Comparison of ENCODE assay signal across 5 cellular contexts in genomic region chr5:153275697-153276096, GRCh38.
"Had no signal": no experiment of that assay in that cellular context is flagged by ENCODE, and none has a peak within 500 bp of the region (broad histone marks: within the 10 kb centered on the region; RNA-seq: fewer than 3 reads in every experiment).

No MANE protein-coding gene starts in this region.

- FAIRE-seq: H54, HTR-8/SVneo had no signal

- H3K27ac Mint-ChIP-seq: GM23338, H9 had no signal

- H3K4me1 Mint-ChIP-seq: GM23338 had no signal

- H2AFZ ChIP-seq: GM23338 had no signal

- H3K9ac ChIP-seq: KMS-11 had no signal

- H3K4me3 ChIP-seq: GM23338 had no signal

- H3K4me3 Mint-ChIP-seq: GM23338, H9 had no signal

- H3K27ac ChIP-seq: KMS-11 had no signal

- H3K9me3 Mint-ChIP-seq: GM23338, H9 had no signal

- H3K4me2 ChIP-seq: GM23338, KMS-11 had no signal
